ENCODE assay signal across 1 cellular context in genomic region chr6:26475823-26476729, GRCh38.
A peak's percentile ranks its signal among the peaks of the same experiment; 100 is the strongest.
TF ChIP-seq lines count a peak whose summit lies in the region.

No MANE protein-coding gene starts in this region.

TF ChIP-seq in HepG2, 621 proteins besides CTCF, POLR2A, EP300 and RAD21:
- TF ChIP-seq TFE3 (CRISPR knock-in tag; IDR thresholded peaks at IDR 0.05) (peak; percentile 4; the same call in 1 of the 2 replicates), SNAI1 (CRISPR knock-in tag; IDR thresholded peaks at IDR 0.05; ENCODE audit: borderline replicate concordance) (no peak)
